19 cellular contexts compared by ENCODE assay signal in genomic region chr5:172745406-172745805, GRCh38.
"Had no signal": no experiment of that assay in that cellular context is flagged by ENCODE, and none has a peak within 500 bp of the region (broad histone marks: within the 10 kb centered on the region; RNA-seq: fewer than 3 reads in every experiment).

No MANE protein-coding gene starts in this region.

- H3K36me3 Mint-ChIP-seq: stimulated activated memory B cell treated with anti-CD40 and anti-IgM and Interleukin-4, amounts not matched to agents 10 μg/mL and 1 μg/mL and 100 μg/mL, for 72 hours; type B pancreatic cell had no signal

- H3K27me3 Mint-ChIP-seq: naive B cell; stimulated activated naive CD8-positive, alpha-beta T cell treated with anti-CD3 and anti-CD28 coated beads, Interleukin-15, Interleukin-2, amounts not matched to agents 100 ng/mL and 50 ng/mL, for 24 hours; type B pancreatic cell had no signal

- H3K4me1 ChIP-seq: parathyroid adenoma had no signal

- H3K4me3 Mint-ChIP-seq: nephron progenitor cell; stimulated activated memory B cell treated with anti-CD40 and anti-IgM and Interleukin-4, amounts not matched to agents 10 μg/mL and 1 μg/mL and 100 μg/mL, for 72 hours; stimulated activated naive CD8-positive, alpha-beta T cell treated with anti-CD3 and anti-CD28 coated beads, Interleukin-15, Interleukin-2, amounts not matched to agents 100 ng/mL and 50 ng/mL, for 24 hours; type B pancreatic cell had no signal

- H3K27ac Mint-ChIP-seq: nephron progenitor cell; stimulated activated memory B cell treated with anti-CD40 and anti-IgM and Interleukin-4, amounts not matched to agents 10 μg/mL and 1 μg/mL and 100 μg/mL, for 72 hours; stimulated activated naive CD8-positive, alpha-beta T cell treated with anti-CD3 and anti-CD28 coated beads, Interleukin-15, Interleukin-2, amounts not matched to agents 100 ng/mL and 50 ng/mL, for 24 hours had no signal

- ATAC-seq: esophagus mucosa; left cardiac atrium; left ventricle myocardium superior; psoas muscle; stimulated activated memory B cell treated with anti-CD40 and anti-IgM and Interleukin-4, amounts not matched to agents 10 μg/mL and 1 μg/mL and 100 μg/mL, for 72 hours had no signal

- H3K4me3 ChIP-seq: coronary artery, lung, psoas muscle, testis had no signal

- H2AFZ ChIP-seq: parathyroid adenoma had no signal

- H3K27ac ChIP-seq: parathyroid adenoma, psoas muscle, testis had no signal

- H3K9ac ChIP-seq: parathyroid adenoma had no signal

- H3K79me2 ChIP-seq: parathyroid adenoma had no signal

- DNase-seq: effector CD8-positive, alpha-beta T cell; foreskin fibroblast; kidney; left cardiac atrium; left ventricle myocardium superior; mesenchymal stem cell; midbrain; naive B cell; nephron progenitor cell; psoas muscle; stimulated activated CD4-positive, alpha-beta T cell treated with anti-CD3 and anti-CD28 coated beads, Interleukin-4, amount 100 ng/mL, for 24 hours; testis had no signal

- H3K9me3 Mint-ChIP-seq: type B pancreatic cell had no signal

- H3K27me3 ChIP-seq: testis had no signal

- H3K9me3 ChIP-seq: psoas muscle, testis had no signal
